ENCODE assay signal across 13 cellular contexts in the genomic region with DNA sequence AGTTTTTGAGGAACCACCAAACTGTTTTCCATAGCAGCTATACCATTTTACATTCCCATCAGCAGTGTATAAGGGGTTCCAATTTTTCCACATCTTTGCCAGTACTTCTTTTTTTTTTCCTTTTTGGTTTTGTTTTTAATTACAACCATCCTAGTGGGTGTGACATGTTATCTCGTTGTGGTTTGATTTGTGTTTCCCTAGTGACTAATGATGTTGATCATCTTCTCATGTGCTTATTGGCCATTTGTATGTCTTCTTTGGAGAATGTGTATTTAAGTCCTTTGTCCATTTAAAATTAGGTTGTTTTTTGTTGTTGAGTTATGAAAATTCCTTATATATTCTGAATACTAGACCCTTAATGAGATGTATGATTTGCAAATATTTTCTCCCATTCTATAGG. TPM values are rescaled to one million over a fixed set of nuclear protein-coding genes. Genes with fewer than 3 reads are reported as not detected.
A peak's percentile ranks its signal among the peaks of the same experiment; 100 is the strongest.
DNase-seq lines count a peak whose midpoint lies in the region; ATAC-seq, FAIRE-seq and TF ChIP-seq lines count a peak whose summit lies in the region.
"Had no signal": no experiment of that assay in that cellular context is flagged by ENCODE, and none has a peak within 500 bp of the region (broad histone marks: within the 10 kb centered on the region; RNA-seq: fewer than 3 reads in every experiment).

No MANE protein-coding gene starts in this region.

- H3K79me2 ChIP-seq in PC-3 (ENCODE audit: low read length) = peaks cover 6% of the 10 kb centered on the region; the same call in 1 of the 2 replicates

- no peaks in the 10 kb centered on the region for H3K36me3 Mint-ChIP-seq in natural killer cell treated with Interleukin-12 subunit alpha and Interleukin-12 subunit beta and Interleukin-15 and Interleukin-18, amount 100 ng/mL, for 72 hours

- no peaks in the 10 kb centered on the region for H3K27me3 ChIP-seq in PC-3 (ENCODE audit: low read length)
- H3K27me3 ChIP-seq: cardiac muscle cell had no signal

- no peaks in the 10 kb centered on the region for H3K9me3 ChIP-seq in PC-3 (ENCODE audit: low read length)

- no peak for DNase-seq in GM12892 (ENCODE audit: insufficient read length)
- DNase-seq in PC-3 = peak; percentile 23
- peak; percentile 11 for DNase-seq in dermis blood vessel endothelial cell
- DNase-seq in natural killer cell treated with Interleukin-12 subunit alpha and Interleukin-12 subunit beta and Interleukin-15 and Interleukin-18, amount 100 ng/mL, for 72 hours (ENCODE audit: low spot score) = no peak
- no peak for DNase-seq in stimulated activated CD8-positive, alpha-beta memory T cell treated with anti-CD3 and anti-CD28 coated beads, Interleukin-4, amount 100 ng/mL, for 48 hours
- DNase-seq in NCI-H2227 treated with DMSO at 0.1 percent for 48 hours (lab: John Stamatoyannopoulos, UW) = no peak
- no peak for DNase-seq in NCI-H82 (lab: John Stamatoyannopoulos, UW)
- DNase-seq: activated CD8-positive, alpha-beta memory T cell treated with anti-CD3 and anti-CD28 coated beads for 24 hours; COR-L47; NCI-H1105 treated with DMSO at 0.1 percent for 48 hours had no signal

- no peaks in the 10 kb centered on the region for H3K9me2 ChIP-seq in PC-3 (replicated peaks; ENCODE audit: low read length)

- peak; percentile 85 for FAIRE-seq in GM12892 (lab: Jason Lieb, UNC)
- FAIRE-seq: HTR-8/SVneo had no signal

- CTCF ChIA-PET in PC-3 (lab: Charles Lee) = interaction anchor here (1.0 kb wide), 1 partner anchor 60 kb away, joined by 7 read pairs; no protein-coding TSS in a partner anchor

- H3K9ac ChIP-seq in PC-3 (ENCODE audit: low read length) = no peak overlapping the region

- POLR2A ChIA-PET in PC-3 (lab: Charles Lee; ENCODE audit: unreplicated experiment) = no interaction called here

- no peaks in the 10 kb centered on the region for H3F3A ChIP-seq in PC-3 (ENCODE audit: low read length, unreplicated experiment)

- no peaks in the 10 kb centered on the region for H3K27me3 Mint-ChIP-seq in natural killer cell treated with Interleukin-12 subunit alpha and Interleukin-12 subunit beta and Interleukin-15 and Interleukin-18, amount 100 ng/mL, for 72 hours

- no peak for TF ChIP-seq POLR2A in GM12892 (IDR thresholded peaks at IDR 0.05; ENCODE audit: low read depth, low read length)

- H2AFZ ChIP-seq in PC-3 (ENCODE audit: low read length) = no peak overlapping the region

- H3K27ac Mint-ChIP-seq in natural killer cell treated with Interleukin-12 subunit alpha and Interleukin-12 subunit beta and Interleukin-15 and Interleukin-18, amount 100 ng/mL, for 72 hours = peak overlapping the region; percentile 7 to 54

- H3K4me1 ChIP-seq in PC-3 (ENCODE audit: insufficient read depth, low read length) = peaks cover 10% of the 10 kb centered on the region

- H3K4me1 Mint-ChIP-seq in natural killer cell treated with Interleukin-12 subunit alpha and Interleukin-12 subunit beta and Interleukin-15 and Interleukin-18, amount 100 ng/mL, for 72 hours (ENCODE audit: low read depth in 2 of 2) = peaks cover 53 to 62% of the 10 kb centered on the region in 2 donors

- no peaks in the 10 kb centered on the region for H3K9me3 Mint-ChIP-seq in natural killer cell treated with Interleukin-12 subunit alpha and Interleukin-12 subunit beta and Interleukin-15 and Interleukin-18, amount 100 ng/mL, for 72 hours

- no peak overlapping the region for H3K4me3 ChIP-seq in PC-3 (ENCODE audit: low read length)
- H3K4me3 ChIP-seq: cardiac muscle cell had no signal

- H4K20me1 ChIP-seq in PC-3 (ENCODE audit: low read length) = no peaks in the 10 kb centered on the region

- ATAC-seq in PC-3 = no peak
- ATAC-seq in natural killer cell treated with Interleukin-12 subunit alpha and Interleukin-12 subunit beta and Interleukin-15 and Interleukin-18, amount 100 ng/mL, for 72 hours = no peak
- ATAC-seq: Panc1 had no signal

- intact Hi-C loops in PC-3 (cut with micrococcal nuclease) = no loop called here

- H3K4me3 Mint-ChIP-seq in natural killer cell treated with Interleukin-12 subunit alpha and Interleukin-12 subunit beta and Interleukin-15 and Interleukin-18, amount 100 ng/mL, for 72 hours = no peak overlapping the region

- no peak overlapping the region for H3K4me2 ChIP-seq in PC-3 (ENCODE audit: low read length)

- TF ChIP-seq CTCF in PC-3 (conservative IDR thresholded peaks at IDR 0.05; ENCODE audit: low read depth, low read length) = no peak

- no peak overlapping the region for H3K27ac ChIP-seq in PC-3 (ENCODE audit: low read length)
- H3K27ac ChIP-seq: cardiac muscle cell had no signal

- no peaks in the 10 kb centered on the region for H3K36me3 ChIP-seq in PC-3 (ENCODE audit: low read depth, low read length)
- H3K36me3 ChIP-seq: cardiac muscle cell had no signal

- BruUV-seq in PC-3 (replicated peaks; lab: Mats Ljungman, UMichigan) = no TSS peak

RNA-seq across cellular contexts. Expression of a gene that starts 59.3 kb away (rescaled TPM):
- polyA plus RNA-seq in GM12892 (2012; ENCODE audit: missing spikeins) = 25.2 TPM
- total RNA-seq in PC-3 (2014; rRNA removed) (22.8 and 31.9 TPM in 2 replicates), dermis blood vessel endothelial cell (31.5 and 39.3 TPM in 2 replicates)
- total RNA-seq in natural killer cell treated with Interleukin-12 subunit alpha and Interleukin-12 subunit beta and Interleukin-15 and Interleukin-18, amount 100 ng/mL, for 72 hours = 10 to 100 TPM; 83.9 to 85.9 TPM

Comparison
In these comparisons a context has a peak if more than half of its experiments do, and no peak if none do; other contexts are left out.
1. DNase-seq: peak in PC-3 (single experiment) and dermis blood vessel endothelial cell (single experiment); none in GM12892 (single experiment), natural killer cell treated with Interleukin-12 subunit alpha and Interleukin-12 subunit beta and Interleukin-15 and Interleukin-18, amount 100 ng/mL, for 72 hours (single experiment), stimulated activated CD8-positive, alpha-beta memory T cell treated with anti-CD3 and anti-CD28 coated beads, Interleukin-4, amount 100 ng/mL, for 48 hours (single experiment), NCI-H2227 treated with DMSO at 0.1 percent for 48 hours (single experiment) and NCI-H82 (single experiment).